In the genomic region with DNA sequence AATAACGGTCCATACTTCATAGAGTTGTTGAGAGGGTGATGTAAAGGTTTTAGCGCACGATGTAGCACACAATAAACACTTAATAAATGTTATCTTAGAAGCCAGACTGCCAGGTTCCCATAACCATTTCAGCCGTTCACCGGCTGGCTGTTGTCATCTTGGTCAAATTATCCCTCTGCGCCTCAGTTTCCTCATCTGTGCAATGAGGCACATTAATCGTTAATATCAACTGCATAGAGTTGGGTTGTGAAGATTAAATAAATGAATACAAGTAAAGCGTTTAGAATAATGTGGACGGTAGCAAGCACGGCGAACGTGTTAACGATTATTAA, we compare ENCODE assay signal across 1 cellular context.
TF ChIP-seq lines count a peak whose summit lies in the region.

No MANE protein-coding gene starts in this region.

TF ChIP-seq in H1, 55 proteins besides CTCF, POLR2A, EP300 and RAD21:
- no peak for TF ChIP-seq SP4 (IDR thresholded peaks at IDR 0.05; ENCODE audit: low read length)
- no peak for TF ChIP-seq TAF1 (IDR thresholded peaks at IDR 0.05; ENCODE audit: low read depth, low read length)
- TF ChIP-seq, protein P1, sequence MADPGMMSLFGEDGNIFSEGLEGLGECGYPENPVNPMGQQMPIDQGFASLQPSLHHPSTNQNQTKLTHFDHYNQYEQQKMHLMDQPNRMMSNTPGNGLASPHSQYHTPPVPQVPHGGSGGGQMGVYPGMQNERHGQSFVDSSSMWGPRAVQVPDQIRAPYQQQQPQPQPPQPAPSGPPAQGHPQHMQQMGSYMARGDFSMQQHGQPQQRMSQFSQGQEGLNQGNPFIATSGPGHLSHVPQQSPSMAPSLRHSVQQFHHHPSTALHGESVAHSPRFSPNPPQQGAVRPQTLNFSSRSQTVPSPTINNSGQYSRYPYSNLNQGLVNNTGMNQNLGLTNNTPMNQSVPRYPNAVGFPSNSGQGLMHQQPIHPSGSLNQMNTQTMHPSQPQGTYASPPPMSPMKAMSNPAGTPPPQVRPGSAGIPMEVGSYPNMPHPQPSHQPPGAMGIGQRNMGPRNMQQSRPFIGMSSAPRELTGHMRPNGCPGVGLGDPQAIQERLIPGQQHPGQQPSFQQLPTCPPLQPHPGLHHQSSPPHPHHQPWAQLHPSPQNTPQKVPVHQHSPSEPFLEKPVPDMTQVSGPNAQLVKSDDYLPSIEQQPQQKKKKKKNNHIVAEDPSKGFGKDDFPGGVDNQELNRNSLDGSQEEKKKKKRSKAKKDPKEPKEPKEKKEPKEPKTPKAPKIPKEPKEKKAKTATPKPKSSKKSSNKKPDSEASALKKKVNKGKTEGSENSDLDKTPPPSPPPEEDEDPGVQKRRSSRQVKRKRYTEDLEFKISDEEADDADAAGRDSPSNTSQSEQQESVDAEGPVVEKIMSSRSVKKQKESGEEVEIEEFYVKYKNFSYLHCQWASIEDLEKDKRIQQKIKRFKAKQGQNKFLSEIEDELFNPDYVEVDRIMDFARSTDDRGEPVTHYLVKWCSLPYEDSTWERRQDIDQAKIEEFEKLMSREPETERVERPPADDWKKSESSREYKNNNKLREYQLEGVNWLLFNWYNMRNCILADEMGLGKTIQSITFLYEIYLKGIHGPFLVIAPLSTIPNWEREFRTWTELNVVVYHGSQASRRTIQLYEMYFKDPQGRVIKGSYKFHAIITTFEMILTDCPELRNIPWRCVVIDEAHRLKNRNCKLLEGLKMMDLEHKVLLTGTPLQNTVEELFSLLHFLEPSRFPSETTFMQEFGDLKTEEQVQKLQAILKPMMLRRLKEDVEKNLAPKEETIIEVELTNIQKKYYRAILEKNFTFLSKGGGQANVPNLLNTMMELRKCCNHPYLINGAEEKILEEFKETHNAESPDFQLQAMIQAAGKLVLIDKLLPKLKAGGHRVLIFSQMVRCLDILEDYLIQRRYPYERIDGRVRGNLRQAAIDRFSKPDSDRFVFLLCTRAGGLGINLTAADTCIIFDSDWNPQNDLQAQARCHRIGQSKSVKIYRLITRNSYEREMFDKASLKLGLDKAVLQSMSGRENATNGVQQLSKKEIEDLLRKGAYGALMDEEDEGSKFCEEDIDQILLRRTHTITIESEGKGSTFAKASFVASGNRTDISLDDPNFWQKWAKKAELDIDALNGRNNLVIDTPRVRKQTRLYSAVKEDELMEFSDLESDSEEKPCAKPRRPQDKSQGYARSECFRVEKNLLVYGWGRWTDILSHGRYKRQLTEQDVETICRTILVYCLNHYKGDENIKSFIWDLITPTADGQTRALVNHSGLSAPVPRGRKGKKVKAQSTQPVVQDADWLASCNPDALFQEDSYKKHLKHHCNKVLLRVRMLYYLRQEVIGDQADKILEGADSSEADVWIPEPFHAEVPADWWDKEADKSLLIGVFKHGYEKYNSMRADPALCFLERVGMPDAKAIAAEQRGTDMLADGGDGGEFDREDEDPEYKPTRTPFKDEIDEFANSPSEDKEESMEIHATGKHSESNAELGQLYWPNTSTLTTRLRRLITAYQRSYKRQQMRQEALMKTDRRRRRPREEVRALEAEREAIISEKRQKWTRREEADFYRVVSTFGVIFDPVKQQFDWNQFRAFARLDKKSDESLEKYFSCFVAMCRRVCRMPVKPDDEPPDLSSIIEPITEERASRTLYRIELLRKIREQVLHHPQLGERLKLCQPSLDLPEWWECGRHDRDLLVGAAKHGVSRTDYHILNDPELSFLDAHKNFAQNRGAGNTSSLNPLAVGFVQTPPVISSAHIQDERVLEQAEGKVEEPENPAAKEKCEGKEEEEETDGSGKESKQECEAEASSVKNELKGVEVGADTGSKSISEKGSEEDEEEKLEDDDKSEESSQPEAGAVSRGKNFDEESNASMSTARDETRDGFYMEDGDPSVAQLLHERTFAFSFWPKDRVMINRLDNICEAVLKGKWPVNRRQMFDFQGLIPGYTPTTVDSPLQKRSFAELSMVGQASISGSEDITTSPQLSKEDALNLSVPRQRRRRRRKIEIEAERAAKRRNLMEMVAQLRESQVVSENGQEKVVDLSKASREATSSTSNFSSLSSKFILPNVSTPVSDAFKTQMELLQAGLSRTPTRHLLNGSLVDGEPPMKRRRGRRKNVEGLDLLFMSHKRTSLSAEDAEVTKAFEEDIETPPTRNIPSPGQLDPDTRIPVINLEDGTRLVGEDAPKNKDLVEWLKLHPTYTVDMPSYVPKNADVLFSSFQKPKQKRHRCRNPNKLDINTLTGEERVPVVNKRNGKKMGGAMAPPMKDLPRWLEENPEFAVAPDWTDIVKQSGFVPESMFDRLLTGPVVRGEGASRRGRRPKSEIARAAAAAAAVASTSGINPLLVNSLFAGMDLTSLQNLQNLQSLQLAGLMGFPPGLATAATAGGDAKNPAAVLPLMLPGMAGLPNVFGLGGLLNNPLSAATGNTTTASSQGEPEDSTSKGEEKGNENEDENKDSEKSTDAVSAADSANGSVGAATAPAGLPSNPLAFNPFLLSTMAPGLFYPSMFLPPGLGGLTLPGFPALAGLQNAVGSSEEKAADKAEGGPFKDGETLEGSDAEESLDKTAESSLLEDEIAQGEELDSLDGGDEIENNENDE (IDR thresholded peaks at IDR 0.05; ENCODE audit: insufficient replicate concordance, low read length), result no peak
- TF ChIP-seq RBBP5 (IDR thresholded peaks at IDR 0.05; ENCODE audit: borderline replicate concordance, low read depth, low read length), result no peak
- no peak for TF ChIP-seq JUND (IDR thresholded peaks at IDR 0.05; ENCODE audit: low read length)
- no peak for TF ChIP-seq TCF12 (IDR thresholded peaks at IDR 0.05; ENCODE audit: low read depth, low read length)
- TF ChIP-seq SP2 (IDR thresholded peaks at IDR 0.05; ENCODE audit: low read length), result no peak
- no peak for TF ChIP-seq RNF2 (IDR thresholded peaks at IDR 0.05; ENCODE audit: borderline replicate concordance, low read depth, low read length, missing control alignments, poor library complexity, severe bottlenecking)
- TF ChIP-seq TAF7 (optimal IDR thresholded peaks at IDR 0.05; ENCODE audit: borderline replicate concordance, low read depth, low read length), result no peak
- no peak for TF ChIP-seq SIRT6 (IDR thresholded peaks at IDR 0.05; ENCODE audit: low read length)
- no peak for TF ChIP-seq KDM4A (IDR thresholded peaks at IDR 0.05; ENCODE audit: low read depth, low read length, severe bottlenecking)
- TF ChIP-seq POU5F1 (IDR thresholded peaks at IDR 0.05; ENCODE audit: low read depth, low read length), result no peak
- TF ChIP-seq USF2 (IDR thresholded peaks at IDR 0.05; ENCODE audit: low read length), result no peak
- TF ChIP-seq RXRA (IDR thresholded peaks at IDR 0.05; ENCODE audit: insufficient read depth, low read depth, low read length), result no peak
- TF ChIP-seq NRF1 (IDR thresholded peaks at IDR 0.05; ENCODE audit: low read depth, low read length), result no peak
- TF ChIP-seq FOSL1 (IDR thresholded peaks at IDR 0.05; ENCODE audit: insufficient read depth, low read depth, low read length), result no peak
- no peak for TF ChIP-seq E2F6 (IDR thresholded peaks at IDR 0.05)
- TF ChIP-seq SRF (IDR thresholded peaks at IDR 0.05; ENCODE audit: low read depth, low read length), result no peak
- no peak for TF ChIP-seq CEBPB (IDR thresholded peaks at IDR 0.05; ENCODE audit: low read depth, low read length)
- TF ChIP-seq CBX8 (IDR thresholded peaks at IDR 0.05; ENCODE audit: borderline replicate concordance, low read depth, low read length), result no peak
